Comparison of ENCODE assay signal across 8 cellular contexts in genomic region chr9:121557581-121558422, GRCh38. TPM values are rescaled to one million over a fixed set of nuclear protein-coding genes. Genes with fewer than 3 reads are reported as not detected.
A peak's percentile ranks its signal among the peaks of the same experiment; 100 is the strongest.
DNase-seq lines count a peak whose midpoint lies in the region; ATAC-seq and TF ChIP-seq lines count a peak whose summit lies in the region.

No MANE protein-coding gene starts in this region.

- H3K4me1 ChIP-seq in Peyer's patch: peaks cover 0 to 13% (median 0%) of the 10 kb centered on the region in 4 donors

- no peaks in the 10 kb centered on the region for H3K36me3 Mint-ChIP-seq in type B pancreatic cell

- H3K36me3 ChIP-seq in Peyer's patch: no peaks in the 10 kb centered on the region

- peaks cover 3% of the 10 kb centered on the region for H3K27me3 Mint-ChIP-seq in type B pancreatic cell

- 0 out of 2 replicates have a peak overlapping the region, but pooled peaks have one; percentile 13 for H3K4me3 ChIP-seq in AG04450 (ENCODE audit: low read depth, low read length)
- no peak overlapping the region for H3K4me3 ChIP-seq in Peyer's patch
- H3K4me3 ChIP-seq in dorsolateral prefrontal cortex: no peak overlapping the region

- TF ChIP-seq CTCF in AG04450 (IDR thresholded peaks at IDR 0.05; ENCODE audit: low read depth, low read length): no peak
- TF ChIP-seq CTCF in Peyer's patch (IDR thresholded peaks at IDR 0.05): no peak
- TF ChIP-seq CTCF in dorsolateral prefrontal cortex (IDR thresholded peaks at IDR 0.05 in 54 of 56, conservative IDR thresholded peaks at IDR 0.05 in 2 of 56; ENCODE audit: low read depth in 1 of 56, partially characterized antibody in 56 of 56): no peak
- TF ChIP-seq CTCF in type B pancreatic cell (conservative IDR thresholded peaks at IDR 0.05): no peak

- peak overlapping the region; percentile 85 for H3K27ac ChIP-seq in AG04450 (ENCODE audit: low read depth, low read length)
- peak overlapping the region in 2 of 4 donors; percentile 36 to 76 for H3K27ac ChIP-seq in Peyer's patch
- peak overlapping the region in 32 of 59 donors; percentile 5 to 69 (median 42) for H3K27ac ChIP-seq in dorsolateral prefrontal cortex

- no peak for TF ChIP-seq POLR2A in Peyer's patch (IDR thresholded peaks at IDR 0.05)
- TF ChIP-seq POLR2A in erythroblast (IDR thresholded peaks at IDR 0.05; ENCODE audit: low read length): no peak

- intact Hi-C loops in dorsolateral prefrontal cortex (cut with DNase I): no loop called here

- POLR2A ChIA-PET in AG04450 (lab: Yijun Ruan, JAX): interaction anchor here (0.7 to 2.0 kb wide), 4 partner anchors 12 to 229 kb away, joined by 3 to 9 read pairs (median 4); no protein-coding TSS in a partner anchor

- H3K27me3 ChIP-seq in AG04450 (ENCODE audit: control insufficient read depth, insufficient read depth, low read length) (peaks cover 9% of the 10 kb centered on the region), Peyer's patch (no peaks in the 10 kb centered on the region), dorsolateral prefrontal cortex (no peaks in the 10 kb centered on the region)

- H3K9me3 Mint-ChIP-seq in type B pancreatic cell: no peaks in the 10 kb centered on the region

- H3K4me3 Mint-ChIP-seq in type B pancreatic cell: peak overlapping the region; percentile 25

- H3K9me3 ChIP-seq in AG04450 (ENCODE audit: control insufficient read depth, insufficient read depth, low read length): no peaks in the 10 kb centered on the region; the same call in 1 of the 2 replicates
- H3K9me3 ChIP-seq in Peyer's patch: no peaks in the 10 kb centered on the region

- CTCF ChIA-PET in AG04450 (lab: Charles Lee): interaction anchor here (0.5 to 2.6 kb wide), 7 partner anchors 10 to 1055 kb away, joined by 3 to 17 read pairs (median 5); no protein-coding TSS in a partner anchor

- peaks cover 27% of the 10 kb centered on the region for H3K4me1 Mint-ChIP-seq in type B pancreatic cell (ENCODE audit: unreplicated experiment)

- DNase-seq in AG04450 (ENCODE audit: low read depth, low spot score) (peak; percentile 71), Peyer's patch (peak in 2 of 3 donors; percentile 23 to 60), dorsolateral prefrontal cortex (peak in 1 of 10 donors; percentile 40), lung microvascular endothelial cell (ENCODE audit: low read depth in 2 of 2) (peak; percentile 46 to 93), type B pancreatic cell (ENCODE audit: extremely low spot score, unreplicated experiment) (no peak), erythroblast (lab: John Stamatoyannopoulos, UW) (no peak)

- peak; percentile 56 for ATAC-seq in GM21737 (IDR thresholded peaks at IDR 0.05; ENCODE audit: unreplicated experiment)
- ATAC-seq in HG02938 (IDR thresholded peaks at IDR 0.05; ENCODE audit: unreplicated experiment): no peak

- peak overlapping the region; percentile 56 for H3K27ac Mint-ChIP-seq in type B pancreatic cell

RNA-seq across cellular contexts. Expression of gene GGTA1, which starts 58.2 kb away (rescaled TPM):
- not detected in 2 replicates for polyA plus RNA-seq in AG04450 (2011; rRNA removed)
- not detected in 2 replicates for polyA minus RNA-seq in AG04450 (2011; rRNA and poly(A)+ RNA removed)
- total RNA-seq in Peyer's patch: 10 to 100 TPM in 1 of 4 donors, 1 to 10 TPM in 2, under 1 TPM in 1; 0.88 to 12.4 (median 2.6) TPM
- 10 to 100 TPM in 17 of 120 experiments, 1 to 10 TPM in 103; 3.0 to 18.0 (median 7.4) TPM for total RNA-seq in dorsolateral prefrontal cortex
- total RNA-seq in lung microvascular endothelial cell: 5.4 and 9.5 TPM in 2 replicates
- not detected in 2 replicates for total RNA-seq in type B pancreatic cell (ENCODE audit: low replicate concordance)

Comparison
In these comparisons a context has a peak if more than half of its experiments do, and no peak if none do; other contexts are left out.
1. DNase-seq: peak in AG04450 (single experiment), Peyer's patch (2 of 3) and lung microvascular endothelial cell (2 of 2); none in type B pancreatic cell (single experiment) and erythroblast (0 of 2).